Comparison of ENCODE assay signal across 8 cellular contexts in genomic region chr17:40176409-40177110, GRCh38. TPM values are rescaled to one million over a fixed set of nuclear protein-coding genes. Genes with fewer than 3 reads are reported as not detected.
A peak's percentile ranks its signal among the peaks of the same experiment; 100 is the strongest.
DNase-seq lines count a peak whose midpoint lies in the region; TF ChIP-seq lines count a peak whose summit lies in the region.

No MANE protein-coding gene starts in this region.

- H3K9me3 Mint-ChIP-seq in nephron progenitor cell, result no peaks in the 10 kb centered on the region

- H3K27ac Mint-ChIP-seq in nephron progenitor cell, result no peak overlapping the region

- peak overlapping the region; percentile 95 for H3K4me2 ChIP-seq in mammary epithelial cell (ENCODE audit: insufficient read depth, low read depth, low read length)

- H3K36me3 Mint-ChIP-seq in nephron progenitor cell (ENCODE audit: low read depth), result peaks cover 49% of the 10 kb centered on the region

- peaks cover 38% of the 10 kb centered on the region for H3K4me1 Mint-ChIP-seq in nephron progenitor cell

- H2AFZ ChIP-seq in mammary epithelial cell (ENCODE audit: low read depth, low read length), result peak overlapping the region; percentile 73

- no TSS peak for BruUV-seq in mammary epithelial cell (replicated peaks; lab: Mats Ljungman, UMichigan)

- CTCF ChIA-PET in mammary epithelial cell (lab: Charles Lee; ENCODE audit: low non-redundant PET), result no interaction called here

- H3K4me3 ChIP-seq in mammary epithelial cell (replicated peaks in 1 of 3; ENCODE audit: insufficient read depth in 1 of 3, low read depth in 2 of 3, low read length in 3 of 3), result peak overlapping the region in 2 of 3 experiments; percentile 60 to 80
- H3K4me3 ChIP-seq in testis, result peak overlapping the region in 1 of 2 donors; percentile 61
- H3K4me3 ChIP-seq in uterus, result no peak overlapping the region

- TF ChIP-seq CTCF in mammary epithelial cell (conservative IDR thresholded peaks at IDR 0.05 in 1 of 2, IDR thresholded peaks at IDR 0.05 in 1 of 2; ENCODE audit: extremely low read depth in 1 of 2, insufficient read depth in 1 of 2, low read depth in 1 of 2, low read length in 2 of 2), result peak in 1 of 2 donors; percentile 16
- no peak for TF ChIP-seq CTCF in nephron progenitor cell (IDR thresholded peaks at IDR 0.05)
- TF ChIP-seq CTCF in testis (IDR thresholded peaks at IDR 0.05), result no peak
- no peak for TF ChIP-seq CTCF in uterus (IDR thresholded peaks at IDR 0.05)

- H3K27me3 Mint-ChIP-seq in nephron progenitor cell (ENCODE audit: low read depth, poor library complexity), result peaks cover 4% of the 10 kb centered on the region

- H3K79me2 ChIP-seq in mammary epithelial cell (ENCODE audit: insufficient read depth, low read length), result peaks cover 9% of the 10 kb centered on the region

- H3K4me3 Mint-ChIP-seq in nephron progenitor cell, result peak overlapping the region; percentile 66

- H3K4me1 ChIP-seq in mammary epithelial cell (ENCODE audit: insufficient read depth, low read length) (peaks cover 47% of the 10 kb centered on the region), testis (peaks cover 11% of the 10 kb centered on the region), uterus (peaks cover 0 to 15% of the 10 kb centered on the region in 2 donors)

- H3K27me3 ChIP-seq in mammary epithelial cell (ENCODE audit: insufficient read depth, low read length) (no peaks in the 10 kb centered on the region), testis (no peaks in the 10 kb centered on the region), uterus (no peaks in the 10 kb centered on the region)

- TF ChIP-seq POLR2A in testis (IDR thresholded peaks at IDR 0.05) (no peak), uterus (IDR thresholded peaks at IDR 0.05) (no peak)

- in situ Hi-C loops in mammary epithelial cell (cut with MboI; ENCODE audit: low sequenced_read_pairs in 2 of 2), result no loop called here

- peak overlapping the region; percentile 67 for H3K9ac ChIP-seq in mammary epithelial cell (ENCODE audit: insufficient read depth, low read length)

- H3K9me3 ChIP-seq in mammary epithelial cell (replicated peaks; ENCODE audit: insufficient read depth, low read length), result no peaks in the 10 kb centered on the region
- no peaks in the 10 kb centered on the region for H3K9me3 ChIP-seq in testis
- no peaks in the 10 kb centered on the region for H3K9me3 ChIP-seq in uterus

- intact Hi-C loops in mammary epithelial cell (cut with micrococcal nuclease), result loop anchor here (2.0 kb wide), 1 partner anchor 54 kb away; no protein-coding TSS in a partner anchor
- intact Hi-C loops in head of caudate nucleus (cut with DNase I), result no loop called here
- intact Hi-C loops in testis (cut with DNase I; ENCODE audit: low total_unique reads), result no loop called here
- intact Hi-C loops in uterus (cut with DNase I; ENCODE audit: low total_unique reads), result no loop called here

- H4K20me1 ChIP-seq in mammary epithelial cell (ENCODE audit: insufficient read depth, low read length), result no peaks in the 10 kb centered on the region

- DNase-seq in D341Med (ENCODE audit: low spot score), result peak; percentile 48
- peak; percentile 96 for DNase-seq in NCI-H1105 treated with DMSO at 0.1 percent for 48 hours (lab: John Stamatoyannopoulos, UW)
- DNase-seq in mammary epithelial cell, result peak; percentile 87
- DNase-seq in nephron progenitor cell, result no peak
- no peak for DNase-seq in head of caudate nucleus
- DNase-seq in T-helper 9 cell, result no peak
- DNase-seq in testis, result no peak
- no peak for DNase-seq in uterus

- WGBS in mammary epithelial cell (ENCODE audit: low coverage, missing lambda C conversion rate), result 6% methylated on average over 4 of the region's 6 CpGs
- 78% methylated on average over 6 of the region's 6 CpGs for WGBS in testis, 2 donors

- H3K36me3 ChIP-seq in mammary epithelial cell (ENCODE audit: insufficient read depth, low read length) (no peaks in the 10 kb centered on the region), testis (ENCODE audit: low read depth, missing control alignments) (no peaks in the 10 kb centered on the region), uterus (no peaks in the 10 kb centered on the region)

- H3K27ac ChIP-seq in mammary epithelial cell (ENCODE audit: insufficient read depth, low read depth, low read length), result peak overlapping the region; percentile 85
- no peak overlapping the region for H3K27ac ChIP-seq in testis
- no peak overlapping the region for H3K27ac ChIP-seq in uterus

- dilution Hi-C loops in mammary epithelial cell (cut with HindIII; ENCODE audit: low sequenced_read_pairs), result loop anchor here (5.0 to 10.0 kb wide), 3 partner anchors 62 to 356 kb away; no protein-coding TSS in a partner anchor

RNA-seq across cellular contexts. Expression of gene RAPGEFL1, which starts 0.7 kb away (rescaled TPM):
- 10 to 100 TPM; 19.7 to 25.2 TPM for total RNA-seq in mammary epithelial cell
- 24.3 TPM for polyA plus RNA-seq in mammary epithelial cell
- 45.6 TPM for polyA minus RNA-seq in mammary epithelial cell
- 10 to 100 TPM; 22.3 to 23.9 TPM for total RNA-seq in testis
- 13.6 TPM for polyA plus RNA-seq in testis (ENCODE audit: insufficient read depth, low read depth, low replicate concordance)
- total RNA-seq in uterus, result 10 to 100 TPM in 1 of 4 donors, 1 to 10 TPM in 1, under 1 TPM in 2; 0.29 to 21.5 (median 2.0) TPM

RNA-seq across cellular contexts. Expression of gene CASC3, which starts 36.2 kb away (rescaled TPM):
- total RNA-seq in mammary epithelial cell, result 10 to 100 TPM; 28.7 to 61.9 TPM
- polyA plus RNA-seq in mammary epithelial cell, result 25.7 TPM
- 74.9 TPM for polyA minus RNA-seq in mammary epithelial cell
- 100 to 1,000 TPM; 123 to 132 TPM for total RNA-seq in testis
- polyA plus RNA-seq in testis (ENCODE audit: insufficient read depth, low read depth, low replicate concordance), result 143 TPM
- 100 to 1,000 TPM in 2 of 4 donors, 10 to 100 TPM in 2; 33.2 to 166 (median 91.3) TPM for total RNA-seq in uterus

RNA-seq across cellular contexts. Expression of gene WIPF2, which starts 42.5 kb away (rescaled TPM):
- total RNA-seq in mammary epithelial cell (10 to 100 TPM in 1 of 2 donors, 1 to 10 TPM in 1; 8.8 to 33.2 TPM), testis (10 to 100 TPM; 16.4 to 20.1 TPM), uterus (10 to 100 TPM in 2 of 4 donors, 1 to 10 TPM in 2; 4.9 to 34.3 (median 8.6) TPM)
- polyA plus RNA-seq in mammary epithelial cell (9.1 TPM), testis (ENCODE audit: insufficient read depth, low read depth, low replicate concordance) (21.1 TPM)
- 14.9 TPM for polyA minus RNA-seq in mammary epithelial cell

RNA-seq across cellular contexts. Expression of gene MSL1, which starts 54.8 kb away (rescaled TPM):
- total RNA-seq in mammary epithelial cell (10 to 100 TPM; 36.8 to 72.1 TPM), testis (100 to 1,000 TPM; 129 to 161 TPM), uterus (100 to 1,000 TPM in 1 of 4 donors, 10 to 100 TPM in 3; 51.0 to 151 (median 77.6) TPM)
- polyA plus RNA-seq in mammary epithelial cell (41.3 TPM), testis (ENCODE audit: insufficient read depth, low read depth, low replicate concordance) (157 TPM)
- 53.9 TPM for polyA minus RNA-seq in mammary epithelial cell

Comparison
In these comparisons a context has a peak if more than half of its experiments do, and no peak if none do; other contexts are left out.
1. DNase-seq: peak in D341Med (single experiment), NCI-H1105 treated with DMSO at 0.1 percent for 48 hours (single experiment) and mammary epithelial cell (single experiment); none in nephron progenitor cell (single experiment), head of caudate nucleus (0 of 42), T-helper 9 cell (single experiment), testis (single experiment) and uterus (0 of 2).
2. H3K4me3 ChIP-seq: peak in mammary epithelial cell (2 of 3); none in uterus (0 of 2).